In genomic region chr3:16482770-16483531, GRCh38 we compare ENCODE assay signal across 8 cellular contexts. TPM values are rescaled to one million over a fixed set of nuclear protein-coding genes. Genes with fewer than 3 reads are reported as not detected.
DNase-seq lines count a peak whose midpoint lies in the region; ATAC-seq and TF ChIP-seq lines count a peak whose summit lies in the region.

No MANE protein-coding gene starts in this region.

- H3K4me1 Mint-ChIP-seq in CD14-positive monocyte = peaks cover 44% of the 10 kb centered on the region
- peaks cover 50 to 81% of the 10 kb centered on the region in 2 donors for H3K4me1 Mint-ChIP-seq in stimulated activated naive B cell treated with anti-CD40 and anti-IgM and Interleukin-4, amounts not matched to agents 10 μg/mL and 1 μg/mL and 100 μg/mL, for 72 hours

- ATAC-seq in GM18909 (IDR thresholded peaks at IDR 0.05; ENCODE audit: poor library complexity, unreplicated experiment) (peak; percentile 76), HG03095 (IDR thresholded peaks at IDR 0.05; ENCODE audit: unreplicated experiment) (peak; percentile 77), HG03097 (IDR thresholded peaks at IDR 0.05; ENCODE audit: low FRiP score, unreplicated experiment) (no peak), HG03439 (IDR thresholded peaks at IDR 0.05; ENCODE audit: unreplicated experiment) (no peak)
- peak; percentile 86 to 90 for ATAC-seq in stimulated activated naive B cell treated with anti-CD40 and anti-IgM and Interleukin-4, amounts not matched to agents 10 μg/mL and 1 μg/mL and 100 μg/mL, for 72 hours (replicated peaks)

- peaks cover 0 to 2% (median 0%) of the 10 kb centered on the region in 7 donors for H3K9me3 Mint-ChIP-seq in CD14-positive monocyte
- peaks cover 1 to 3% of the 10 kb centered on the region in 2 donors for H3K9me3 Mint-ChIP-seq in stimulated activated naive B cell treated with anti-CD40 and anti-IgM and Interleukin-4, amounts not matched to agents 10 μg/mL and 1 μg/mL and 100 μg/mL, for 72 hours

- intact Hi-C loops in CD14-positive monocyte (cut with micrococcal nuclease) = no loop called here

- H3K27ac Mint-ChIP-seq in CD14-positive monocyte = peak overlapping the region; percentile 81 to 95 (median 94)
- peak overlapping the region; percentile 93 for H3K27ac Mint-ChIP-seq in stimulated activated naive B cell treated with anti-CD40 and anti-IgM and Interleukin-4, amounts not matched to agents 10 μg/mL and 1 μg/mL and 100 μg/mL, for 72 hours

- H3K4me3 Mint-ChIP-seq in CD14-positive monocyte = peak overlapping the region; percentile 68 to 89
- peak overlapping the region; percentile 68 for H3K4me3 Mint-ChIP-seq in stimulated activated naive B cell treated with anti-CD40 and anti-IgM and Interleukin-4, amounts not matched to agents 10 μg/mL and 1 μg/mL and 100 μg/mL, for 72 hours

- H3K36me3 Mint-ChIP-seq in CD14-positive monocyte = peaks cover 33 to 37% of the 10 kb centered on the region in 2 donors
- H3K36me3 Mint-ChIP-seq in stimulated activated naive B cell treated with anti-CD40 and anti-IgM and Interleukin-4, amounts not matched to agents 10 μg/mL and 1 μg/mL and 100 μg/mL, for 72 hours = peaks cover 73 to 86% of the 10 kb centered on the region in 2 donors

- peaks cover 0 to 3% (median 0%) of the 10 kb centered on the region in 3 donors for H3K27me3 Mint-ChIP-seq in CD14-positive monocyte (ENCODE audit: low read depth in 3 of 3)
- H3K27me3 Mint-ChIP-seq in stimulated activated naive B cell treated with anti-CD40 and anti-IgM and Interleukin-4, amounts not matched to agents 10 μg/mL and 1 μg/mL and 100 μg/mL, for 72 hours = no peaks in the 10 kb centered on the region

- no peak for TF ChIP-seq CTCF in CD14-positive monocyte (IDR thresholded peaks at IDR 0.05)

- peak; percentile 62 for DNase-seq in CD14-positive monocyte (ENCODE audit: low spot score)
- peak; percentile 75 for DNase-seq in NCI-H345 treated with DMSO at 0.1 percent for 48 hours (lab: John Stamatoyannopoulos, UW; ENCODE audit: unreplicated experiment)
- DNase-seq in central memory CD4-positive, alpha-beta T cell = peak; percentile 21
- peak; percentile 46 for DNase-seq in stimulated activated naive B cell treated with anti-CD40 and anti-IgM and Interleukin-4, amounts not matched to agents 10 μg/mL and 1 μg/mL and 100 μg/mL, for 72 hours

RNA-seq across cellular contexts. Expression of gene RFTN1, which starts 30.5 kb away (rescaled TPM):
- 10 to 100 TPM; 27.2 to 28.0 TPM for polyA plus RNA-seq in CD14-positive monocyte

Comparison
In these comparisons a context has a peak if more than half of its experiments do, and no peak if none do; other contexts are left out.
1. DNase-seq: peak in every context shown above with its lines; median percentile 75 in NCI-H345 treated with DMSO at 0.1 percent for 48 hours; 62 in CD14-positive monocyte; 46 in stimulated activated naive B cell treated with anti-CD40 and anti-IgM and Interleukin-4, amounts not matched to agents 10 μg/mL and 1 μg/mL and 100 μg/mL, for 72 hours; 21 in central memory CD4-positive, alpha-beta T cell.
2. ATAC-seq: peak in GM18909 (single experiment), HG03095 (single experiment) and stimulated activated naive B cell treated with anti-CD40 and anti-IgM and Interleukin-4, amounts not matched to agents 10 μg/mL and 1 μg/mL and 100 μg/mL, for 72 hours (2 of 2); none in HG03097 (single experiment) and HG03439 (single experiment).